Comparison of ENCODE assay signal across 10 cellular contexts in the genomic region with DNA sequence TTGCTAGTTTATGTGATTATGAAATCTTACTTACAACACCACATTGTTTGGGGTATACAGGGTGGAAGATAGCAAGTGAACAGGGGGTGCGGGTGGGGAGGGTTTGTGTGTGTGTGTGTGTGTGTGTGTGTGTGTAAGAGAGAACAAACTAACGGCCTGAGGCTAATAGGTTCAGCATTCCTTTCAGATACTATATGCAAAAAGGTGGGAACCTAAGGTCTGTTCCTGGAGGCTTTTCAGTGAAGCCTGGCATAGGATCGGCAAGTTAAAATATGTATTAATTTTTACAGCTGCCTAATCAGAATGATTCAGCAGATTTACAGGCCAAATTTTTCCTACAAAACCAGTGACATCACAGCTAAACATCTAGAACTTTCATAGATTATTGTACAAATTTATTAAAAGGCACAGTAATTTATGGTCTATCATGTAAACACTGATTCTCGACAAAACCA. TPM values are rescaled to one million over a fixed set of nuclear protein-coding genes. Genes with fewer than 3 reads are reported as not detected.
DNase-seq lines count a peak whose midpoint lies in the region; ATAC-seq and TF ChIP-seq lines count a peak whose summit lies in the region.
"Had no signal": no experiment of that assay in that cellular context is flagged by ENCODE, and none has a peak within 500 bp of the region (broad histone marks: within the 10 kb centered on the region; RNA-seq: fewer than 3 reads in every experiment).

No MANE protein-coding gene starts in this region.

- H3K23ac ChIP-seq in IMR-90 (ENCODE audit: low read depth, low read length): peak overlapping the region; percentile 17; the same call in 1 of the 2 replicates

- peak overlapping the region; percentile 88 for H4K5ac ChIP-seq in IMR-90 (ENCODE audit: low read depth, low read length)

- H4K8ac ChIP-seq in IMR-90 (ENCODE audit: low read depth in 2 of 2, low read length in 2 of 2): peak overlapping the region in 1 of 2 experiments; percentile 79; a peak in 2 of 4 replicates

- TF ChIP-seq CTCF in IMR-90 (conservative IDR thresholded peaks at IDR 0.05; ENCODE audit: low read depth, low read length) (no peak), omental fat pad (IDR thresholded peaks at IDR 0.05) (no peak), left lung (IDR thresholded peaks at IDR 0.05) (no peak)

- H2BK5ac ChIP-seq in IMR-90 (ENCODE audit: low read depth, low read length, poor library complexity, severe bottlenecking): peak overlapping the region; percentile 93

- no peak for TF ChIP-seq POLR2A in IMR-90 (IDR thresholded peaks at IDR 0.05; ENCODE audit: low read depth, low read length)

- no TSS peak for BruUV-seq in IMR-90 (replicated peaks; lab: Mats Ljungman, UMichigan)

- intact Hi-C loops in IMR-90 (cut with micrococcal nuclease): loop anchor here (5.0 kb wide), 1 partner anchor 221 kb away; no protein-coding TSS in a partner anchor
- intact Hi-C loops in left lung (cut with DNase I): no loop called here

- H3K4me1 ChIP-seq in IMR-90 (ENCODE audit: control insufficient read depth, insufficient read depth, low read length) (peaks cover 4% of the 10 kb centered on the region), left lung (no peaks in the 10 kb centered on the region)

- peak overlapping the region; percentile 75; the same call in 1 of the 2 replicates for H2AK5ac ChIP-seq in IMR-90 (ENCODE audit: low read depth, low read length)

- H2BK15ac ChIP-seq in IMR-90 (ENCODE audit: low read depth, low read length): no peak overlapping the region; the same call in 2 of the 3 replicates

- no peak for TF ChIP-seq RAD21 in IMR-90 (IDR thresholded peaks at IDR 0.05; ENCODE audit: low read length)

- H3K4me3 ChIP-seq in IMR-90 (ENCODE audit: insufficient read depth, low read depth, low read length) (no peak overlapping the region), left lung (no peak overlapping the region)

- H3K9ac ChIP-seq in IMR-90 (ENCODE audit: low read depth, low read length): peak overlapping the region; percentile 55; the same call in 1 of the 2 replicates

- dilution Hi-C loops in IMR-90 (cut with HindIII; ENCODE audit: low sequenced_read_pairs, unreplicated experiment): no loop called here

- peak; percentile 61 for ATAC-seq in IMR-90 (ENCODE audit: low read depth)
- peak; percentile 71 for ATAC-seq in omental fat pad (ENCODE audit: low FRiP score)
- ATAC-seq in HG03342 (IDR thresholded peaks at IDR 0.05; ENCODE audit: unreplicated experiment): no peak
- ATAC-seq in left lung: no peak

- H3K9me3 ChIP-seq in IMR-90 (ENCODE audit: control insufficient read depth, insufficient read depth, low read length): no peaks in the 10 kb centered on the region
- H3K9me3 ChIP-seq in left lung: no peaks in the 10 kb centered on the region

- peak overlapping the region; percentile 76 for H2BK120ac ChIP-seq in IMR-90 (ENCODE audit: low read depth, low read length)

- POLR2A ChIA-PET in IMR-90 (lab: Charles Lee; ENCODE audit: unreplicated experiment): interaction anchor here (0.5 kb wide), 1 partner anchor 66 kb away, joined by 3 read pairs; no protein-coding TSS in a partner anchor

- WGBS in IMR-90 (ENCODE audit: extremely low coverage in 2 of 2, insufficient read length in 1 of 2), 2 experiments: no CpG with 5 or more reads among the region's 4 CpGs

- H2AK9ac ChIP-seq in IMR-90 (replicated peaks; ENCODE audit: low read depth, low read length, poor library complexity): no peak overlapping the region

- CTCF ChIA-PET in IMR-90 (lab: Yijun Ruan, JAX): interaction anchor here (0.6 kb wide), 1 partner anchor 362 kb away, joined by 6 read pairs; no protein-coding TSS in a partner anchor

- no peak overlapping the region for H2AFZ ChIP-seq in IMR-90 (replicated peaks; ENCODE audit: low read length, poor library complexity)

- peak overlapping the region; percentile 79 for H3K14ac ChIP-seq in IMR-90 (replicated peaks; ENCODE audit: low read depth, low read length)

- peak overlapping the region; percentile 78 for H3K18ac ChIP-seq in IMR-90 (ENCODE audit: low read depth, low read length)

- H3K27ac ChIP-seq in IMR-90 (ENCODE audit: insufficient read depth, low read length) (peak overlapping the region; percentile 97), left lung (no peak overlapping the region)

- H3K27me3 ChIP-seq in IMR-90 (ENCODE audit: control insufficient read depth, insufficient read depth, low read length) (no peaks in the 10 kb centered on the region), left lung (no peaks in the 10 kb centered on the region)

- in situ Hi-C loops in Caki2 (cut with HindIII; ENCODE audit: low pct_unique_long_range_greater_than_20kb, low sequenced_read_pairs): no loop called here
- in situ Hi-C loops in IMR-90 (cut with MboI; ENCODE audit: low sequenced_read_pairs): no loop called here

- H2BK20ac ChIP-seq in IMR-90 (ENCODE audit: low read depth, low read length): 0 out of 2 replicates have a peak overlapping the region, but pooled peaks have one; percentile 84

- H3K79me1 ChIP-seq in IMR-90 (ENCODE audit: low read depth in 1 of 2, low read length in 2 of 2): peaks cover 8 to 16% of the 10 kb centered on the region in 2 experiments; a peak in 3 of 4 replicates

- H3K9me1 ChIP-seq in IMR-90 (ENCODE audit: insufficient read depth, low read length): no peaks in the 10 kb centered on the region

- H4K91ac ChIP-seq in IMR-90 (ENCODE audit: insufficient read depth, low read depth, low read length): peak overlapping the region; percentile 70; the same call in 1 of the 2 replicates

- H4K20me1 ChIP-seq in IMR-90 (ENCODE audit: insufficient read depth, low read length): peaks cover 3% of the 10 kb centered on the region; the same call in 1 of the 2 replicates

- H3K4me2 ChIP-seq in IMR-90 (ENCODE audit: low read depth, low read length): peak overlapping the region; percentile 50

- DNase-seq in Caki2 (ENCODE audit: low read depth) (peak; percentile 21), IMR-90 (peak; percentile 81), dedifferentiated amniotic fluid mesenchymal stem cell (ENCODE audit: extremely low spot score) (peak; percentile 17), omental fat pad (ENCODE audit: low spot score) (no peak), left lung (no peak), NCI-H2227 treated with DMSO at 0.1 percent for 48 hours (lab: John Stamatoyannopoulos, UW) (no peak)
- DNase-seq: H7, NCI-H146, SIG-M5 had no signal

- H3K36me3 ChIP-seq in IMR-90 (ENCODE audit: control insufficient read depth, insufficient read depth, low read length) (peaks cover 13% of the 10 kb centered on the region), left lung (peaks cover 0 to 75% of the 10 kb centered on the region in 2 donors)

- peak overlapping the region; percentile 90 for H3K4ac ChIP-seq in IMR-90 (ENCODE audit: low read depth, low read length)

- H3K56ac ChIP-seq in IMR-90 (ENCODE audit: extremely low read depth, insufficient read depth, low read length): peak overlapping the region; percentile 25; the same call in 1 of the 2 replicates

TF ChIP-seq in IMR-90, 13 proteins besides CTCF, POLR2A, EP300 and RAD21:
- TF ChIP-seq RCOR1 (IDR thresholded peaks at IDR 0.05; ENCODE audit: insufficient replicate concordance, low read length) (no peak), CEBPB (IDR thresholded peaks at IDR 0.05; ENCODE audit: low read depth, low read length) (peak; percentile 29; the same call in 1 of the 2 replicates), NFE2L2 (IDR thresholded peaks at IDR 0.05; ENCODE audit: low read depth, low read length) (peak; percentile 98), MAFK (IDR thresholded peaks at IDR 0.05; ENCODE audit: low read depth, low read length) (peak; percentile 76)
- TF ChIP-seq, protein P1, sequence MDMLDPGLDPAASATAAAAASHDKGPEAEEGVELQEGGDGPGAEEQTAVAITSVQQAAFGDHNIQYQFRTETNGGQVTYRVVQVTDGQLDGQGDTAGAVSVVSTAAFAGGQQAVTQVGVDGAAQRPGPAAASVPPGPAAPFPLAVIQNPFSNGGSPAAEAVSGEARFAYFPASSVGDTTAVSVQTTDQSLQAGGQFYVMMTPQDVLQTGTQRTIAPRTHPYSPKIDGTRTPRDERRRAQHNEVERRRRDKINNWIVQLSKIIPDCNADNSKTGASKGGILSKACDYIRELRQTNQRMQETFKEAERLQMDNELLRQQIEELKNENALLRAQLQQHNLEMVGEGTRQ (IDR thresholded peaks at IDR 0.05; ENCODE audit: low read depth, low read length): no peak

RNA-seq across cellular contexts. Expression of a gene that starts 7.6 kb away (rescaled TPM):
- total RNA-seq in Caki2 (2014; rRNA removed; shearing (Covaris generic); ENCODE audit: low replicate concordance): 0.10 TPM in 1 of 2 replicates, not detected in the other
- total RNA-seq in IMR-90 (2012; rRNA removed): not detected in 2 replicates
- polyA plus RNA-seq in IMR-90 (2012; rRNA removed): not detected in 2 replicates
- 0.03 TPM in 1 of 2 replicates, not detected in the other for polyA plus RNA-seq in IMR-90 (2012; cell fraction: cytosol; rRNA removed)
- polyA plus RNA-seq in IMR-90 (2012; cell fraction: nucleus; rRNA removed; ENCODE audit: low replicate concordance): 0.18 TPM in 1 of 2 replicates, not detected in the other
- total RNA-seq in omental fat pad: 1 to 10 TPM in 2 of 4 donors, under 1 TPM in 1, not detected in 1; 0.63 to 4.2 (median 1.9) TPM
- total RNA-seq in left lung: under 1 TPM; 0.55 to 0.65 TPM

RNA-seq across cellular contexts. Expression of a gene that starts 51.4 kb away (rescaled TPM):
- 113 and 127 TPM in 2 replicates for total RNA-seq in Caki2 (2014; rRNA removed; shearing (Covaris generic); ENCODE audit: low replicate concordance)
- total RNA-seq in IMR-90 (2012; rRNA removed) (111 and 271 TPM in 2 replicates), omental fat pad (100 to 1,000 TPM; 139 to 262 (median 176) TPM), left lung (100 to 1,000 TPM; 241 to 260 TPM)
- 20.4 and 37.7 TPM in 2 replicates for polyA plus RNA-seq in IMR-90 (2012; rRNA removed)
- 9.2 and 10.0 TPM in 2 replicates for polyA plus RNA-seq in IMR-90 (2012; cell fraction: cytosol; rRNA removed)
- polyA plus RNA-seq in IMR-90 (2012; cell fraction: nucleus; rRNA removed; ENCODE audit: low replicate concordance): 4.0 and 16.3 TPM in 2 replicates

Comparison
In these comparisons a context has a peak if more than half of its experiments do, and no peak if none do; other contexts are left out.
1. DNase-seq: peak in Caki2 (single experiment), IMR-90 (single experiment) and dedifferentiated amniotic fluid mesenchymal stem cell (single experiment); none in omental fat pad (single experiment), left lung (0 of 2) and NCI-H2227 treated with DMSO at 0.1 percent for 48 hours (single experiment).
2. ATAC-seq: peak in IMR-90 (single experiment) and omental fat pad (single experiment); none in HG03342 (single experiment) and left lung (single experiment).